In genomic region chr16:23877107-23878070, GRCh38 we compare ENCODE assay signal across 10 cellular contexts. TPM values are rescaled to one million over a fixed set of nuclear protein-coding genes. Genes with fewer than 3 reads are reported as not detected.
A peak's percentile ranks its signal among the peaks of the same experiment; 100 is the strongest.
DNase-seq lines count a peak whose midpoint lies in the region; ATAC-seq lines count a peak whose summit lies in the region.
"Had no signal": no experiment of that assay in that cellular context is flagged by ENCODE, and none has a peak within 500 bp of the region (broad histone marks: within the 10 kb centered on the region; RNA-seq: fewer than 3 reads in every experiment).

No MANE protein-coding gene starts in this region.

- ATAC-seq in stimulated activated naive CD8-positive, alpha-beta T cell treated with anti-CD3 and anti-CD28 coated beads, Interleukin-15, amount 100 ng/mL, for 72 hours = peak; percentile 52
- ATAC-seq in HG03095 (IDR thresholded peaks at IDR 0.05; ENCODE audit: unreplicated experiment) = no peak

- no peaks in the 10 kb centered on the region for H3K27me3 Mint-ChIP-seq in activated T-cell treated with anti-CD3 and anti-CD28 coated beads, Interleukin-2, amount 50 U/mL, for 24 hours
- H3K27me3 Mint-ChIP-seq in activated naive CD8-positive, alpha-beta T cell treated with anti-CD3 and anti-CD28 coated beads for 36 hours = no peaks in the 10 kb centered on the region
- no peaks in the 10 kb centered on the region for H3K27me3 Mint-ChIP-seq in stimulated activated naive CD8-positive, alpha-beta T cell treated with anti-CD3 and anti-CD28 coated beads, Interleukin-15, amount 100 ng/mL, for 72 hours

- no peak for DNase-seq in activated T-cell treated with anti-CD3 and anti-CD28 coated beads, Interleukin-2, amount 50 U/mL, for 24 hours
- no peak for DNase-seq in activated T-cell treated with anti-CD3 and anti-CD28 coated beads for 4 hours
- DNase-seq in MV-4-11 (lab: John Stamatoyannopoulos, UW) = peak; percentile 18
- no peak for DNase-seq in activated naive CD8-positive, alpha-beta T cell treated with anti-CD3 and anti-CD28 coated beads for 36 hours
- no peak for DNase-seq in stimulated activated naive CD8-positive, alpha-beta T cell treated with anti-CD3 and anti-CD28 coated beads, Interleukin-15, amount 100 ng/mL, for 72 hours
- DNase-seq in NCI-H2227 (lab: John Stamatoyannopoulos, UW; ENCODE audit: unreplicated experiment) = no peak
- no peak for DNase-seq in COLO829 (ENCODE audit: low spot score)
- DNase-seq: NCI-H2171, tibial artery had no signal

- H3K36me3 Mint-ChIP-seq in activated T-cell treated with anti-CD3 and anti-CD28 coated beads, Interleukin-2, amount 50 U/mL, for 24 hours (ENCODE audit: low read depth) = peaks cover 40% of the 10 kb centered on the region
- peaks cover 39% of the 10 kb centered on the region for H3K36me3 Mint-ChIP-seq in activated naive CD8-positive, alpha-beta T cell treated with anti-CD3 and anti-CD28 coated beads for 36 hours

- H3K4me3 Mint-ChIP-seq in activated T-cell treated with anti-CD3 and anti-CD28 coated beads, Interleukin-2, amount 50 U/mL, for 24 hours = no peak overlapping the region
- no peak overlapping the region for H3K4me3 Mint-ChIP-seq in activated naive CD8-positive, alpha-beta T cell treated with anti-CD3 and anti-CD28 coated beads for 36 hours
- H3K4me3 Mint-ChIP-seq in stimulated activated naive CD8-positive, alpha-beta T cell treated with anti-CD3 and anti-CD28 coated beads, Interleukin-15, amount 100 ng/mL, for 72 hours = no peak overlapping the region

- peaks cover 80% of the 10 kb centered on the region for H3K4me1 Mint-ChIP-seq in activated T-cell treated with anti-CD3 and anti-CD28 coated beads, Interleukin-2, amount 50 U/mL, for 24 hours (ENCODE audit: low read depth)
- peaks cover 75% of the 10 kb centered on the region for H3K4me1 Mint-ChIP-seq in activated naive CD8-positive, alpha-beta T cell treated with anti-CD3 and anti-CD28 coated beads for 36 hours
- peaks cover 86% of the 10 kb centered on the region for H3K4me1 Mint-ChIP-seq in stimulated activated naive CD8-positive, alpha-beta T cell treated with anti-CD3 and anti-CD28 coated beads, Interleukin-15, amount 100 ng/mL, for 72 hours

- H3K27ac Mint-ChIP-seq in activated T-cell treated with anti-CD3 and anti-CD28 coated beads, Interleukin-2, amount 50 U/mL, for 24 hours = peak overlapping the region; percentile 81
- peak overlapping the region; percentile 51 for H3K27ac Mint-ChIP-seq in activated naive CD8-positive, alpha-beta T cell treated with anti-CD3 and anti-CD28 coated beads for 36 hours
- H3K27ac Mint-ChIP-seq in stimulated activated naive CD8-positive, alpha-beta T cell treated with anti-CD3 and anti-CD28 coated beads, Interleukin-15, amount 100 ng/mL, for 72 hours = no peak overlapping the region

- no peaks in the 10 kb centered on the region for H3K9me3 Mint-ChIP-seq in activated T-cell treated with anti-CD3 and anti-CD28 coated beads, Interleukin-2, amount 50 U/mL, for 24 hours
- no peaks in the 10 kb centered on the region for H3K9me3 Mint-ChIP-seq in activated naive CD8-positive, alpha-beta T cell treated with anti-CD3 and anti-CD28 coated beads for 36 hours
- no peaks in the 10 kb centered on the region for H3K9me3 Mint-ChIP-seq in stimulated activated naive CD8-positive, alpha-beta T cell treated with anti-CD3 and anti-CD28 coated beads, Interleukin-15, amount 100 ng/mL, for 72 hours

RNA-seq across cellular contexts. Expression of gene PRKCB, which starts 41.6 kb away (rescaled TPM):
- total RNA-seq in activated naive CD8-positive, alpha-beta T cell treated with anti-CD3 and anti-CD28 coated beads for 36 hours = 10 to 100 TPM; 75.8 to 82.6 TPM

Comparison
In these comparisons a context has a peak if more than half of its experiments do, and no peak if none do; other contexts are left out.
1. H3K27ac Mint-ChIP-seq: peak in activated T-cell treated with anti-CD3 and anti-CD28 coated beads, Interleukin-2, amount 50 U/mL, for 24 hours (single experiment) and activated naive CD8-positive, alpha-beta T cell treated with anti-CD3 and anti-CD28 coated beads for 36 hours (single experiment); none in stimulated activated naive CD8-positive, alpha-beta T cell treated with anti-CD3 and anti-CD28 coated beads, Interleukin-15, amount 100 ng/mL, for 72 hours (0 of 2).